8 cellular contexts compared by ENCODE assay signal in genomic region chr5:108481355-108481931, GRCh38.
DNase-seq lines count a peak whose midpoint lies in the region; ATAC-seq and TF ChIP-seq lines count a peak whose summit lies in the region.

No MANE protein-coding gene starts in this region.

- TF ChIP-seq CTCF in AG10803 (conservative IDR thresholded peaks at IDR 0.05; ENCODE audit: low read length) = peak; percentile 53
- TF ChIP-seq CTCF in brain microvascular endothelial cell (IDR thresholded peaks at IDR 0.05; ENCODE audit: low read depth, low read length, missing control alignments) = peak; percentile 46
- no peak for TF ChIP-seq CTCF in vagina (IDR thresholded peaks at IDR 0.05)

- no peak overlapping the region for H3K27ac ChIP-seq in brain microvascular endothelial cell
- no peak overlapping the region for H3K27ac ChIP-seq in vagina

- intact Hi-C loops in vagina (cut with DNase I) = no loop called here

- DNase-seq in AG10803 (ENCODE audit: low read depth) = peak; percentile 20
- peak; percentile 21 for DNase-seq in NCI-H1092 (lab: John Stamatoyannopoulos, UW)
- DNase-seq in brain microvascular endothelial cell = peak; percentile 14
- DNase-seq in midbrain (lab: John Stamatoyannopoulos, UW) = peak; percentile 33
- no peak for DNase-seq in vagina (ENCODE audit: extremely low spot score in 2 of 2)
- no peak for DNase-seq in T-helper 2 cell
- no peak for DNase-seq in ureter (ENCODE audit: low spot score)

- in situ Hi-C loops in brain microvascular endothelial cell (cut with HindIII; ENCODE audit: low pct_ligation_motif_present, low sequenced_read_pairs) = no loop called here

- no peaks in the 10 kb centered on the region for H3K27me3 ChIP-seq in brain microvascular endothelial cell (replicated peaks)
- H3K27me3 ChIP-seq in vagina = no peaks in the 10 kb centered on the region

- TF ChIP-seq POLR2A in vagina (IDR thresholded peaks at IDR 0.05) = no peak

- H3K9me3 ChIP-seq in vagina = no peaks in the 10 kb centered on the region

- H3K36me3 ChIP-seq in brain microvascular endothelial cell (replicated peaks) = no peaks in the 10 kb centered on the region
- no peaks in the 10 kb centered on the region for H3K36me3 ChIP-seq in vagina

- H3K4me3 ChIP-seq in AG10803 (ENCODE audit: low read length) = no peak overlapping the region
- H3K4me3 ChIP-seq in brain microvascular endothelial cell (ENCODE audit: low read depth, low read length) = no peak overlapping the region
- no peak overlapping the region for H3K4me3 ChIP-seq in vagina

- H3K4me1 ChIP-seq in vagina = no peaks in the 10 kb centered on the region

- peak; percentile 53 for ATAC-seq in GM18858 (IDR thresholded peaks at IDR 0.05; ENCODE audit: unreplicated experiment)

Comparison
In these comparisons a context has a peak if more than half of its experiments do, and no peak if none do; other contexts are left out.
1. DNase-seq: peak in AG10803 (single experiment), NCI-H1092 (single experiment), brain microvascular endothelial cell (single experiment) and midbrain (single experiment); none in vagina (0 of 2), T-helper 2 cell (0 of 5) and ureter (single experiment).
2. CTCF ChIP-seq: peak in AG10803 (single experiment) and brain microvascular endothelial cell (single experiment); none in vagina (0 of 3).